20 cellular contexts compared by ENCODE assay signal in the genomic region with DNA sequence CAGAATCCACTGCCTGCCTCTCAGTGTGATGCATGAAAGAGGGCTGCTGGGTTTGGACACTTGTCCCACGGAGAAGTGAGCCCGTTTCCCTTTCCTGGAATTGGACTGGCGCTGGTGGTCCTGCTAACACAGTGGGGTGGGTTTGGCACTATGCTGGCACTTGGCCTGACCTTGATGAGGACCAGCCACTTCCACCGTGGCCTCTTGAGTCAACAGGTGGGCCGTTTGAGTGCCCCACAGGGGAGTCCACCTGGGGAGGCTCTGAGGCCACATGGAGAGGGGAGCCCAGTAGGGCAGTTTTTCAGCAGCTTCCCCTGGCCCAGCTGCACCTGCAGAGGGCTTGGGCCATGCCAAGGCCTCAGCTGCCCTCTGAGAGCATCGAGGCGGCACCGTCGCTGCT.
"Had no signal": no experiment of that assay in that cellular context is flagged by ENCODE, and none has a peak within 500 bp of the region (broad histone marks: within the 10 kb centered on the region; RNA-seq: fewer than 3 reads in every experiment).

No MANE protein-coding gene starts in this region.

- H3K36me3 Mint-ChIP-seq: neural progenitor cell had no signal

- ATAC-seq: psoas muscle; SK-N-SH treated with all-trans-retinoic acid at 6 μM for 48 hours; stimulated activated naive CD8-positive, alpha-beta T cell treated with anti-CD3 and anti-CD28 coated beads, Interleukin-15, Interleukin-2, amounts not matched to agents 100 U/mL and 50 U/mL, for 24 hours; upper lobe of right lung had no signal

- H3K9ac ChIP-seq: neural progenitor cell had no signal

- H3K9me3 ChIP-seq: esophagus muscularis mucosa, ovary, psoas muscle, right atrium auricular region, thyroid gland, upper lobe of right lung had no signal

- H3K4me3 ChIP-seq: esophagus muscularis mucosa, neural progenitor cell, ovary, psoas muscle, right atrium auricular region, thyroid gland, upper lobe of right lung had no signal

- H3K4me1 Mint-ChIP-seq: neural progenitor cell had no signal

- H3K27me3 Mint-ChIP-seq: activated naive CD8-positive, alpha-beta T cell treated with anti-CD3 and anti-CD28 coated beads for 36 hours; naive B cell had no signal

- H3K4me3 Mint-ChIP-seq: activated naive CD8-positive, alpha-beta T cell treated with anti-CD3 and anti-CD28 coated beads for 36 hours; activated T-helper 1 cell treated with anti-CD3 and anti-CD28 coated beads, Interleukin-12 subunit alpha, Interleukin-12 subunit beta, Interleukin-2, Interleukin-4 antibody, amounts not matched to agents 30 ng/mL and 10 ng/mL and 1 ng/mL, durations not matched to agents 14 hours and 24 hours and 36 hours; naive B cell; neural progenitor cell; T-helper 2 cell treated with Interferon-gamma antibody and Interleukin-4, amounts not matched to agents 5 μg/mL and 100 μg/mL, for 36 hours had no signal

- H3K27ac ChIP-seq: esophagus muscularis mucosa, neural progenitor cell, ovary, psoas muscle, right atrium auricular region, thyroid gland, upper lobe of right lung, WERI-Rb-1 had no signal

- H3K27ac Mint-ChIP-seq: activated naive CD8-positive, alpha-beta T cell treated with anti-CD3 and anti-CD28 coated beads for 36 hours; neural progenitor cell had no signal

- H3K4me2 ChIP-seq: neural progenitor cell had no signal

- H2AFZ ChIP-seq: neural progenitor cell had no signal

- H3K27me3 ChIP-seq: esophagus muscularis mucosa, neural progenitor cell, ovary, right atrium auricular region, thyroid gland, upper lobe of right lung had no signal

- DNase-seq: activated CD4-positive, alpha-beta T cell treated with anti-CD3 and anti-CD28 coated beads, Interleukin-2, amount 50 U/mL, for 1 hour; activated CD4-positive, CD25-positive, alpha-beta regulatory T cell treated with anti-CD3 and anti-CD28 coated beads, Interleukin-2, amount 50 U/mL, for 72 hours; activated naive CD4-positive, alpha-beta T cell treated with Interleukin-2 at 50 U/mL for 16 hours; activated naive CD8-positive, alpha-beta T cell treated with anti-CD3 and anti-CD28 coated beads for 36 hours; central memory CD4-positive, alpha-beta T cell; hippocampal formation; naive B cell; ovary; psoas muscle; stimulated activated CD4-positive, alpha-beta T cell treated with anti-CD3 and anti-CD28 coated beads, Interleukin-4, amount 100 ng/mL, for 24 hours; stimulated activated naive CD8-positive, alpha-beta T cell treated with anti-CD3 and anti-CD28 coated beads, Interleukin-15, Interleukin-2, amounts not matched to agents 100 U/mL and 50 U/mL, for 24 hours; thyroid gland; upper lobe of right lung; WERI-Rb-1 had no signal

- H3K36me3 ChIP-seq: esophagus muscularis mucosa, neural progenitor cell, ovary, right atrium auricular region, thyroid gland, upper lobe of right lung, WERI-Rb-1 had no signal

- H3K4me1 ChIP-seq: neural progenitor cell had no signal

- H3K9me3 Mint-ChIP-seq: activated T-helper 1 cell treated with anti-CD3 and anti-CD28 coated beads, Interleukin-12 subunit alpha, Interleukin-12 subunit beta, Interleukin-2, Interleukin-4 antibody, amounts not matched to agents 30 ng/mL and 10 ng/mL and 1 ng/mL, durations not matched to agents 14 hours and 24 hours and 36 hours; naive B cell; neural progenitor cell; T-helper 2 cell treated with Interferon-gamma antibody and Interleukin-4, amounts not matched to agents 5 μg/mL and 100 μg/mL, for 36 hours had no signal
